8 cellular contexts compared by ENCODE assay signal in genomic region chr7:130009848-130010688, GRCh38. TPM values are rescaled to one million over a fixed set of nuclear protein-coding genes. Genes with fewer than 3 reads are reported as not detected.
DNase-seq lines count a peak whose midpoint lies in the region; ATAC-seq, FAIRE-seq and TF ChIP-seq lines count a peak whose summit lies in the region.

No MANE protein-coding gene starts in this region.

- DNase-seq in AG20443 (ENCODE audit: low spot score) (peak; percentile 89), GM19239 (ENCODE audit: insufficient read length, low spot score) (peak; percentile 22), left ventricle myocardium superior (peak; percentile 34), tibial artery (no peak), DMS153 treated with DMSO at 0.1 percent for 48 hours (lab: John Stamatoyannopoulos, UW; ENCODE audit: unreplicated experiment) (no peak), ecto neural progenitor cell (ENCODE audit: low spot score) (no peak)
- peak in 2 of 3 experiments; percentile 15 to 23 for DNase-seq in activated CD8-positive, alpha-beta memory T cell treated with anti-CD3 and anti-CD28 coated beads for 48 hours (ENCODE audit: low read depth in 2 of 3, low spot score in 2 of 3)

- H3K36me3 ChIP-seq in tibial artery = no peaks in the 10 kb centered on the region

- no peaks in the 10 kb centered on the region for H3K27me3 ChIP-seq in tibial artery

- H3K4me1 ChIP-seq in tibial artery = peaks cover 0 to 23% (median 8%) of the 10 kb centered on the region in 4 donors

- peak overlapping the region; percentile 14 to 37 for H3K27ac ChIP-seq in tibial artery

- H3K4me3 ChIP-seq in tibial artery = no peak overlapping the region

- peak; percentile 34 for ATAC-seq in HG03439 (IDR thresholded peaks at IDR 0.05; ENCODE audit: unreplicated experiment)
- ATAC-seq in left ventricle myocardium superior = peak; percentile 57

- peak; percentile 81 for FAIRE-seq in GM19239 (lab: Jason Lieb, UNC)

- TF ChIP-seq CTCF in tibial artery (IDR thresholded peaks at IDR 0.05) = no peak

- intact Hi-C loops in left ventricle myocardium superior (cut with micrococcal nuclease) = loop anchor here (5.0 to 10.0 kb wide), 2 partner anchors 178 to 345 kb away; no protein-coding TSS in a partner anchor
- intact Hi-C loops in tibial artery (cut with DNase I; ENCODE audit: low total_unique reads) = loop anchor here (5.0 kb wide), 1 partner anchor 183 kb away; no protein-coding TSS in a partner anchor

- H3K9me3 ChIP-seq in tibial artery = no peaks in the 10 kb centered on the region

RNA-seq across cellular contexts. Expression of gene ZC3HC1, which starts 41.1 kb away (rescaled TPM):
- total RNA-seq in left ventricle myocardium superior = 20.8 TPM

RNA-seq across cellular contexts. Expression of gene UBE2H, which starts 57.3 kb away (rescaled TPM):
- total RNA-seq in left ventricle myocardium superior = 121 TPM

Comparison
In these comparisons a context has a peak if more than half of its experiments do, and no peak if none do; other contexts are left out.
1. DNase-seq: peak in AG20443 (single experiment), GM19239 (single experiment), activated CD8-positive, alpha-beta memory T cell treated with anti-CD3 and anti-CD28 coated beads for 48 hours (2 of 3) and left ventricle myocardium superior (single experiment); none in tibial artery (0 of 2), DMS153 treated with DMSO at 0.1 percent for 48 hours (single experiment) and ecto neural progenitor cell (single experiment).